11 cellular contexts compared by ENCODE assay signal in the genomic region with DNA sequence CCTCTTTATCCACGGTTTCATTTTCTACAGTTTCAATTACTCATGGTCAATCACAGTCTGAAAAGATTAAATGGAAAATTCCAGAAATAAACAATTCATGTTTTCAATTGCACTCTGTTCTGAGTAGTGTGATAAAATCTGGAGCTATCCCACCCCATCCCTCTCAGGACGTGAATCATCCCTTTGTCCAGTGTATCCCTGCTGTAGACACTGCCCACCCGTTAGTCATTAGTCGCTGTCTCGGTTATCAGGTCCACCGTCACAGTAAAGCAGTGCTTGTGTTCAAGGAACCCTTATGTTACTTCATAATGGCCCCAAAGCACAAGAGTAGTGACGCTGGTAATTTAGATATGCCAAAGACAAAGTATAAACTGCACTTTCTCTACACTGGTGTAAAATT.
DNase-seq lines count a peak whose midpoint lies in the region; ATAC-seq and TF ChIP-seq lines count a peak whose summit lies in the region.
"Had no signal": no experiment of that assay in that cellular context is flagged by ENCODE, and none has a peak within 500 bp of the region (broad histone marks: within the 10 kb centered on the region; RNA-seq: fewer than 3 reads in every experiment).

No MANE protein-coding gene starts in this region.

- H3K9me3 ChIP-seq in adrenal gland (replicated peaks in 1 of 3), result no peaks in the 10 kb centered on the region
- no peaks in the 10 kb centered on the region for H3K9me3 ChIP-seq in skeletal muscle satellite cell (replicated peaks; ENCODE audit: low read length)
- H3K9me3 ChIP-seq: gastrocnemius medialis had no signal

- CTCF ChIA-PET in activated CD4-positive, alpha-beta T cell treated with anti-CD3 and anti-CD28 coated beads for 36 hours (lab: Charles Lee), result no interaction called here

- 26 to 39% (median 37%) methylated on average over 7 of the region's 7 CpGs for WGBS in adrenal gland, 4 donors

- intact Hi-C loops in adrenal gland (cut with DNase I), result no loop called here
- intact Hi-C loops in Right ventricle myocardium superior (cut with DNase I), result no loop called here
- intact Hi-C loops in activated CD4-positive, alpha-beta T cell treated with anti-CD3 and anti-CD28 coated beads for 36 hours (cut with DNase I, micrococcal nuclease), result no loop called here

- H3K4me2 ChIP-seq in skeletal muscle satellite cell (ENCODE audit: low read length), result peak overlapping the region; percentile 58

- H3K36me3 Mint-ChIP-seq in HFFc6 (ENCODE audit: low read depth), result peaks cover 16% of the 10 kb centered on the region
- no peaks in the 10 kb centered on the region for H3K36me3 Mint-ChIP-seq in activated CD4-positive, alpha-beta T cell treated with anti-CD3 and anti-CD28 coated beads for 36 hours (ENCODE audit: low read depth)
- H3K36me3 Mint-ChIP-seq in activated T-cell treated with anti-CD3 and anti-CD28 coated beads, Interleukin-2, amount 50 U/mL, for 4 hours (ENCODE audit: insufficient read depth), result no peaks in the 10 kb centered on the region

- ATAC-seq in Right ventricle myocardium superior (ENCODE audit: poor library complexity) (peak; percentile 79), HG02571 (IDR thresholded peaks at IDR 0.05; ENCODE audit: unreplicated experiment) (no peak)
- no peak for ATAC-seq in activated CD4-positive, alpha-beta T cell treated with anti-CD3 and anti-CD28 coated beads for 36 hours
- no peak for ATAC-seq in activated T-cell treated with anti-CD3 and anti-CD28 coated beads, Interleukin-2, amount 50 U/mL, for 4 hours

- no peaks in the 10 kb centered on the region for H3K27me3 Mint-ChIP-seq in HFFc6 (ENCODE audit: insufficient read depth)
- no peaks in the 10 kb centered on the region for H3K27me3 Mint-ChIP-seq in activated CD4-positive, alpha-beta T cell treated with anti-CD3 and anti-CD28 coated beads for 36 hours
- no peaks in the 10 kb centered on the region for H3K27me3 Mint-ChIP-seq in activated T-cell treated with anti-CD3 and anti-CD28 coated beads, Interleukin-2, amount 50 U/mL, for 4 hours (ENCODE audit: low read depth)

- TF ChIP-seq POLR2A in adrenal gland (IDR thresholded peaks at IDR 0.05), result no peak

- H3K27ac Mint-ChIP-seq in HFFc6, result peak overlapping the region; percentile 81
- H3K27ac Mint-ChIP-seq in activated CD4-positive, alpha-beta T cell treated with anti-CD3 and anti-CD28 coated beads for 36 hours, result no peak overlapping the region

- POLR2A ChIA-PET in activated CD4-positive, alpha-beta T cell treated with anti-CD3 and anti-CD28 coated beads for 36 hours (lab: Charles Lee), result no interaction called here

- peak overlapping the region; percentile 4 for H3K9ac ChIP-seq in skeletal muscle satellite cell (ENCODE audit: low read depth, low read length)

- no peaks in the 10 kb centered on the region for H3K27me3 ChIP-seq in adrenal gland
- H3K27me3 ChIP-seq in skeletal muscle satellite cell (ENCODE audit: control insufficient read depth, insufficient read depth, low read length), result no peaks in the 10 kb centered on the region
- H3K27me3 ChIP-seq: gastrocnemius medialis had no signal

- H3K9me3 Mint-ChIP-seq in HFFc6, result no peaks in the 10 kb centered on the region
- H3K9me3 Mint-ChIP-seq in activated CD4-positive, alpha-beta T cell treated with anti-CD3 and anti-CD28 coated beads for 36 hours (ENCODE audit: low read depth), result no peaks in the 10 kb centered on the region
- H3K9me3 Mint-ChIP-seq in activated T-cell treated with anti-CD3 and anti-CD28 coated beads, Interleukin-2, amount 50 U/mL, for 4 hours, result peaks cover 3% of the 10 kb centered on the region

- TF ChIP-seq CTCF in HFFc6 (IDR thresholded peaks at IDR 0.05), result no peak
- no peak for TF ChIP-seq CTCF in adrenal gland (IDR thresholded peaks at IDR 0.05)

- peaks cover 47% of the 10 kb centered on the region for H3K4me1 Mint-ChIP-seq in HFFc6 (ENCODE audit: low read depth)
- H3K4me1 Mint-ChIP-seq in activated CD4-positive, alpha-beta T cell treated with anti-CD3 and anti-CD28 coated beads for 36 hours, result no peaks in the 10 kb centered on the region
- H3K4me1 Mint-ChIP-seq in activated T-cell treated with anti-CD3 and anti-CD28 coated beads, Interleukin-2, amount 50 U/mL, for 4 hours (ENCODE audit: low read depth), result no peaks in the 10 kb centered on the region

- peak; percentile 91 for DNase-seq in HFFc6
- DNase-seq in adrenal gland, result peak; percentile 38 to 86 (median 75)
- no peak for DNase-seq in Right ventricle myocardium superior
- DNase-seq in activated CD4-positive, alpha-beta T cell treated with anti-CD3 and anti-CD28 coated beads for 36 hours, result no peak
- DNase-seq in activated T-cell treated with anti-CD3 and anti-CD28 coated beads, Interleukin-2, amount 50 U/mL, for 4 hours, result no peak
- DNase-seq in iPS-NIHi11 (ENCODE audit: low spot score), result no peak
- DNase-seq: DMS79 treated with DMSO at 0.1 percent for 48 hours, gastrocnemius medialis, SHP77 had no signal

- peaks cover 4 to 12% of the 10 kb centered on the region in 2 donors for H3K4me1 ChIP-seq in adrenal gland (replicated peaks in 1 of 2)
- H3K4me1 ChIP-seq in skeletal muscle satellite cell (ENCODE audit: control insufficient read depth, insufficient read depth, low read length), result peaks cover 18% of the 10 kb centered on the region
- H3K4me1 ChIP-seq: gastrocnemius medialis had no signal

- H3K27ac ChIP-seq in adrenal gland, result peak overlapping the region in 3 of 5 donors; percentile 8 to 77 (median 50)
- H3K27ac ChIP-seq: gastrocnemius medialis had no signal

- H3K36me3 ChIP-seq in adrenal gland (replicated peaks in 1 of 2) (no peaks in the 10 kb centered on the region), skeletal muscle satellite cell (ENCODE audit: insufficient read depth, low read length) (no peaks in the 10 kb centered on the region)
- H3K36me3 ChIP-seq: gastrocnemius medialis had no signal

- no peak overlapping the region for H3K4me3 ChIP-seq in adrenal gland
- peak overlapping the region; percentile 16 for H3K4me3 ChIP-seq in skeletal muscle satellite cell (ENCODE audit: low read length)
- H3K4me3 ChIP-seq: gastrocnemius medialis had no signal

- H3K4me3 Mint-ChIP-seq in HFFc6, result peak overlapping the region; percentile 84
- H3K4me3 Mint-ChIP-seq in activated CD4-positive, alpha-beta T cell treated with anti-CD3 and anti-CD28 coated beads for 36 hours, result no peak overlapping the region
- no peak overlapping the region for H3K4me3 Mint-ChIP-seq in activated T-cell treated with anti-CD3 and anti-CD28 coated beads, Interleukin-2, amount 50 U/mL, for 4 hours

Comparison
In these comparisons a context has a peak if more than half of its experiments do, and no peak if none do; other contexts are left out.
1. DNase-seq: peak in HFFc6 (single experiment) and adrenal gland (7 of 7); none in Right ventricle myocardium superior (single experiment), activated CD4-positive, alpha-beta T cell treated with anti-CD3 and anti-CD28 coated beads for 36 hours (single experiment), activated T-cell treated with anti-CD3 and anti-CD28 coated beads, Interleukin-2, amount 50 U/mL, for 4 hours (single experiment) and iPS-NIHi11 (single experiment).